Comparison of ENCODE assay signal across 8 cellular contexts in the genomic region with DNA sequence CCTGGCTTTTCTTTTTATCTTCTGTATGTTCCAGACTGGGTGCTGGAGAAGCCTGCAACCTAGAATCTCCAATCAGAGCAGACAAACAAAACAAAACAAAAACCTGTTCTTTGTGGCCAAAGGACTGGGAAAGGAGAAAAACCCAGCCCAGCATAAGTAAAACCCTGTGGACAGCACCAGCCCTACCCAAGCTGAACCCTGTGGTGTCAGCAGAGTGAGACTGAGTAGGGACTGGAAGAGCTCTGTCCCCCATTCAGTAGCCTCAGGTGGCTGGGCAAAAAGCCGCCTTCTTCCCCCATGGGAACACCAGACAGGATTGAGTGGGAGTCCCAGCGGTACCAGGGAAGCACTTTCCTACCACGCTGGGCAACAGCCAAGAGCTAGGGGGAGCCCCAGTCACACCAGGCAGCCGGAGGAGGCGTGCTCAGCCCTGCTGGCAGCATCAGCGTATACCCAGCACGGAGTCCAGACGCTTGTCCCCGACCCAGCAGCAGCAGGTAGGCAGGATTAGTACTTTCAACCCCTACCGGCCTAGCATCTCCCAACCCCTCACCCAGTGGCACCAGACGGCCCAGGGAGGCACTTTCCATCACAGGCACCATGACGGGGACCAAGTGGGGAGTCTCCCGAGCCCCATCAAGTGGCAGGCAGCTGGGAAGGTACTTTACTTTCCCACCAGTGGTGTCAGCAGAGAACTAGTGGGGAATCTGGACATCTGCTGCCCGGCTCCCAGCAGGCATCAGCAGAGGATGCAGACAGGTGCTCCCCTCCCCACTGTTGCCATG. TPM values are rescaled to one million over a fixed set of nuclear protein-coding genes. Genes with fewer than 3 reads are reported as not detected.
A peak's percentile ranks its signal among the peaks of the same experiment; 100 is the strongest.
DNase-seq lines count a peak whose midpoint lies in the region; ATAC-seq, FAIRE-seq and TF ChIP-seq lines count a peak whose summit lies in the region.

No MANE protein-coding gene starts in this region.

- H3K27ac Mint-ChIP-seq in activated naive CD4-positive, alpha-beta T cell treated with anti-CD3 and anti-CD28 coated beads, Interleukin-2, amount 50 U/mL, for 24 hours = no peak overlapping the region

- H3K4me3 ChIP-seq in HAP-1 (peak overlapping the region; percentile 34), MG63 (peak overlapping the region; percentile 48), RWPE2 (ENCODE audit: severe bottlenecking) (peak overlapping the region; percentile 37), osteoblast (ENCODE audit: insufficient read depth, low read length) (peak overlapping the region; percentile 73)

- H3K36me3 ChIP-seq in HAP-1 (replicated peaks) (no peaks in the 10 kb centered on the region), MG63 (no peaks in the 10 kb centered on the region), RWPE2 (ENCODE audit: low read depth) (no peaks in the 10 kb centered on the region), osteoblast (ENCODE audit: insufficient read depth, low read length) (no peaks in the 10 kb centered on the region)

- no peak for FAIRE-seq in urothelium cell line (lab: Jason Lieb, UNC)

- H3K9me3 ChIP-seq in HAP-1 (no peaks in the 10 kb centered on the region), MG63 (no peaks in the 10 kb centered on the region), RWPE2 (ENCODE audit: severe bottlenecking) (no peaks in the 10 kb centered on the region), osteoblast (ENCODE audit: low read depth, low read length) (no peaks in the 10 kb centered on the region)

- H3K27me3 ChIP-seq in HAP-1 (ENCODE audit: low read depth) (peaks cover 13% of the 10 kb centered on the region), MG63 (no peaks in the 10 kb centered on the region), RWPE2 (ENCODE audit: insufficient read depth, poor library complexity, severe bottlenecking) (no peaks in the 10 kb centered on the region), osteoblast (ENCODE audit: insufficient read depth, low read length) (peaks cover 26% of the 10 kb centered on the region)

- H3K27me3 Mint-ChIP-seq in activated naive CD4-positive, alpha-beta T cell treated with anti-CD3 and anti-CD28 coated beads, Interleukin-2, amount 50 U/mL, for 24 hours = no peaks in the 10 kb centered on the region

- in situ Hi-C loops in HAP-1 (cut with MboI; ENCODE audit: low sequenced_read_pairs) = no loop called here

- DNase-seq in ELR (ENCODE audit: low read depth) (peak; percentile 75), HAP-1 (ENCODE audit: low spot score in 2 of 2) (peak; percentile 69 to 90), MG63 (peak; percentile 76), RWPE2 (ENCODE audit: low spot score) (peak; percentile 55), Right ventricle myocardium inferior (ENCODE audit: missing footprints) (peak; percentile 82), osteoblast (ENCODE audit: insufficient read length, low spot score, missing footprints) (peak; percentile 87), urothelium cell line (ENCODE audit: low spot score) (peak; percentile 86)

- no peaks in the 10 kb centered on the region for H3K4me1 Mint-ChIP-seq in activated naive CD4-positive, alpha-beta T cell treated with anti-CD3 and anti-CD28 coated beads, Interleukin-2, amount 50 U/mL, for 24 hours

- peak overlapping the region; percentile 92 for H2AFZ ChIP-seq in osteoblast (ENCODE audit: low read length)

- no peaks in the 10 kb centered on the region for H3K79me2 ChIP-seq in osteoblast (ENCODE audit: insufficient read depth, low read length)

- ATAC-seq in RWPE2 (ENCODE audit: low read depth) (peak; percentile 98), Right ventricle myocardium inferior (peak; percentile 98)

- intact Hi-C loops in Right ventricle myocardium inferior (cut with DNase I) = loop anchor here (1.0 to 5.0 kb wide), 2 partner anchors 127 to 189 kb away; no protein-coding TSS in a partner anchor

- H3K4me3 Mint-ChIP-seq in activated naive CD4-positive, alpha-beta T cell treated with anti-CD3 and anti-CD28 coated beads, Interleukin-2, amount 50 U/mL, for 24 hours = peak overlapping the region; percentile 11

- H3K27ac ChIP-seq in RWPE2 (ENCODE audit: poor library complexity, severe bottlenecking) = no peak overlapping the region
- H3K27ac ChIP-seq in osteoblast (ENCODE audit: low read depth, low read length) = no peak overlapping the region

- no peaks in the 10 kb centered on the region for H4K20me1 ChIP-seq in osteoblast (ENCODE audit: insufficient read depth, low read length)

- H3K4me1 ChIP-seq in HAP-1 (peaks cover 2% of the 10 kb centered on the region; the same call in 1 of the 2 replicates), RWPE2 (ENCODE audit: insufficient read depth, poor library complexity, severe bottlenecking) (no peaks in the 10 kb centered on the region), osteoblast (ENCODE audit: insufficient read depth, low read length) (no peaks in the 10 kb centered on the region)

- peak; percentile 79 for TF ChIP-seq CTCF in RWPE2 (IDR thresholded peaks at IDR 0.05; ENCODE audit: poor library complexity, severe bottlenecking)
- TF ChIP-seq CTCF in osteoblast (IDR thresholded peaks at IDR 0.05; ENCODE audit: extremely low read depth, low read depth, low read length) = peak; percentile 54

- no peaks in the 10 kb centered on the region for H3K36me3 Mint-ChIP-seq in activated naive CD4-positive, alpha-beta T cell treated with anti-CD3 and anti-CD28 coated beads, Interleukin-2, amount 50 U/mL, for 24 hours

- H3K9me3 Mint-ChIP-seq in activated naive CD4-positive, alpha-beta T cell treated with anti-CD3 and anti-CD28 coated beads, Interleukin-2, amount 50 U/mL, for 24 hours = no peaks in the 10 kb centered on the region

- H3K4me2 ChIP-seq in osteoblast (ENCODE audit: insufficient read depth, low read length) = peak overlapping the region; percentile 80

RNA-seq across cellular contexts. Expression of gene JADE3, which starts 8.6 kb away (rescaled TPM):
- total RNA-seq in MG63 (2014; rRNA removed; shearing (Covaris generic); ENCODE audit: low replicate concordance) = 7.9 and 8.5 TPM in 2 replicates
- 9.0 TPM for total RNA-seq in Right ventricle myocardium inferior
- 4.7 and 5.0 TPM in 2 replicates for total RNA-seq in osteoblast
